ENCODE assay signal across 10 cellular contexts in the genomic region with DNA sequence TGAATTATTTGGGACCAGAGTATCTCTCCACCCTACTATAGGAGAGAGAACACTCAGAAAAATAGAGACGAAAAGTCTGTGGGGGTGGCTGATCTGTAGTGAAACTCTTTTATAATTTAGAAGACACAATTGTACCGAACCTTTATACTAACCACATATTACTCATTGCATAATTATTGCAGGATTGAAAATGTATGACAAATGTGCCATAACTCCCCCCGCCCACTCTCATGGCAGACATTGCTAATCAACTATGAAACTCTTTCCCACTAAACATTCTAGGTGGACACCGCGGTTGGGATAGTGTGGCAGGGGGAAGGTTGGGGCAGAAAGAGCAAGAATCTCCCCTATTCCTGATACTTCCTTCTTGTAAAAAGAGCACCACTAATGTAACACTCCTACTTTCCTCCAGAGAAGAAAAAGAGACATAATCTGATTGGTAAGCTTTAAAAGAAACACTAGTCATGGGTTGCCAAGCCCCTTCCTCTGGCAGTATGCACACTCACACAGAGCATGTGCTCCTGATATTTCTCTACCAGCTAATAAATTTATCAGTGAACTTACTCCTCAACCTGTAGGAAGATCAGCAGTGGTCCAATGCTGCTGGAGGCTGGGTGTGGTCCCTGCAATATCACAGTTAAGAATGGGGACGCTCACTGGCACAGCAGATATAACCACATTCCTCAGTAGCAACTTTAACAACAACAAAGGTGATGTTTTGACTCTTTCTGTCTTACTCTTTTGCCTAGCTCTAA. TPM values are rescaled to one million over a fixed set of nuclear protein-coding genes. Genes with fewer than 3 reads are reported as not detected.
DNase-seq lines count a peak whose midpoint lies in the region; ATAC-seq, FAIRE-seq and TF ChIP-seq lines count a peak whose summit lies in the region.
"Had no signal": no experiment of that assay in that cellular context is flagged by ENCODE, and none has a peak within 500 bp of the region (broad histone marks: within the 10 kb centered on the region; RNA-seq: fewer than 3 reads in every experiment).

No MANE protein-coding gene starts in this region.

- no peak for DNase-seq in GM12891 (ENCODE audit: insufficient read length, low spot score)
- peak; percentile 42 for DNase-seq in activated T-cell treated with anti-CD3 and anti-CD28 coated beads, Interleukin-2, amount 50 U/mL, for 4 hours
- no peak for DNase-seq in nephron progenitor cell
- no peak for DNase-seq in glomerular visceral epithelial cell (ENCODE audit: extremely low spot score)
- no peak for DNase-seq in left ventricle myocardium superior
- no peak for DNase-seq in NCI-H1105 treated with DMSO at 0.1 percent for 48 hours (lab: John Stamatoyannopoulos, UW)
- DNase-seq: DMS 273 treated with DMSO at 0.1 percent for 48 hours had no signal

- peak overlapping the region; percentile 11 for H3K27ac Mint-ChIP-seq in nephron progenitor cell
- H3K27ac Mint-ChIP-seq: neural progenitor cell had no signal

- TF ChIP-seq CTCF in nephron progenitor cell (IDR thresholded peaks at IDR 0.05) = no peak

- peaks cover 28% of the 10 kb centered on the region for H3K4me1 Mint-ChIP-seq in activated T-cell treated with anti-CD3 and anti-CD28 coated beads, Interleukin-2, amount 50 U/mL, for 4 hours (ENCODE audit: low read depth)
- peaks cover 15% of the 10 kb centered on the region for H3K4me1 Mint-ChIP-seq in nephron progenitor cell

- no peaks in the 10 kb centered on the region for H3K36me3 Mint-ChIP-seq in activated T-cell treated with anti-CD3 and anti-CD28 coated beads, Interleukin-2, amount 50 U/mL, for 4 hours (ENCODE audit: insufficient read depth)
- H3K36me3 Mint-ChIP-seq in nephron progenitor cell (ENCODE audit: low read depth) = no peaks in the 10 kb centered on the region
- H3K36me3 Mint-ChIP-seq: neural progenitor cell had no signal

- FAIRE-seq in GM12891 (lab: Jason Lieb, UNC) = peak; percentile 16

- intact Hi-C loops in left ventricle myocardium superior (cut with micrococcal nuclease) = no loop called here

- ATAC-seq in HG02884 (IDR thresholded peaks at IDR 0.05; ENCODE audit: unreplicated experiment) (peak; percentile 70), HG03457 (IDR thresholded peaks at IDR 0.05; ENCODE audit: unreplicated experiment) (no peak), left ventricle myocardium superior (no peak)
- ATAC-seq in activated T-cell treated with anti-CD3 and anti-CD28 coated beads, Interleukin-2, amount 50 U/mL, for 4 hours = peak; percentile 97 to 98

- TF ChIP-seq POLR2A in GM12891 (IDR thresholded peaks at IDR 0.05; ENCODE audit: low read depth, low read length) = no peak

- no peaks in the 10 kb centered on the region for H3K27me3 Mint-ChIP-seq in activated T-cell treated with anti-CD3 and anti-CD28 coated beads, Interleukin-2, amount 50 U/mL, for 4 hours (ENCODE audit: low read depth)
- peaks cover 6% of the 10 kb centered on the region for H3K27me3 Mint-ChIP-seq in nephron progenitor cell (ENCODE audit: low read depth, poor library complexity)

- H3K4me3 Mint-ChIP-seq in activated T-cell treated with anti-CD3 and anti-CD28 coated beads, Interleukin-2, amount 50 U/mL, for 4 hours = no peak overlapping the region
- H3K4me3 Mint-ChIP-seq in nephron progenitor cell = no peak overlapping the region
- H3K4me3 Mint-ChIP-seq: neural progenitor cell had no signal

- no peaks in the 10 kb centered on the region for H3K9me3 Mint-ChIP-seq in activated T-cell treated with anti-CD3 and anti-CD28 coated beads, Interleukin-2, amount 50 U/mL, for 4 hours
- no peaks in the 10 kb centered on the region for H3K9me3 Mint-ChIP-seq in nephron progenitor cell
- H3K9me3 Mint-ChIP-seq: neural progenitor cell had no signal

TF ChIP-seq in GM12891, 5 proteins besides CTCF, POLR2A, EP300 and RAD21:
- TF ChIP-seq PAX5 (IDR thresholded peaks at IDR 0.05; ENCODE audit: insufficient read depth, low read length, severe bottlenecking) (no peak), POLR2AphosphoS5 (IDR thresholded peaks at IDR 0.05; ENCODE audit: low read depth, low read length) (no peak), TAF1 (IDR thresholded peaks at IDR 0.05; ENCODE audit: low read depth, low read length) (no peak), POU2F2 (IDR thresholded peaks at IDR 0.05; ENCODE audit: low read depth, low read length) (no peak)
TF ChIP-seq in GM12891: peak in this region for 0.

RNA-seq across cellular contexts. Expression of a gene that starts 18.7 kb away (rescaled TPM):
- 1.9 TPM for polyA plus RNA-seq in GM12891 (2012; ENCODE audit: low read depth, missing spikeins)
- total RNA-seq in activated T-cell treated with anti-CD3 and anti-CD28 coated beads, Interleukin-2, amount 50 U/mL, for 4 hours = 10 to 100 TPM; 50.8 to 83.7 (median 69.8) TPM
- 12.9 TPM for total RNA-seq in left ventricle myocardium superior

Comparison
In these comparisons a context has a peak if more than half of its experiments do, and no peak if none do; other contexts are left out.
1. ATAC-seq: peak in HG02884 (single experiment) and activated T-cell treated with anti-CD3 and anti-CD28 coated beads, Interleukin-2, amount 50 U/mL, for 4 hours (2 of 2); none in HG03457 (single experiment) and left ventricle myocardium superior (single experiment).